In genomic region chr19:1255186-1256161, GRCh38 we compare ENCODE assay signal across 10 cellular contexts. TPM values are rescaled to one million over a fixed set of nuclear protein-coding genes. Genes with fewer than 3 reads are reported as not detected.
A peak's percentile ranks its signal among the peaks of the same experiment; 100 is the strongest.
DNase-seq lines count a peak whose midpoint lies in the region; ATAC-seq and TF ChIP-seq lines count a peak whose summit lies in the region.
"Had no signal": no experiment of that assay in that cellular context is flagged by ENCODE, and none has a peak within 500 bp of the region (broad histone marks: within the 10 kb centered on the region; RNA-seq: fewer than 3 reads in every experiment).

No MANE protein-coding gene starts in this region.

- H3K27me3 Mint-ChIP-seq in activated naive CD4-positive, alpha-beta T cell treated with anti-CD3 and anti-CD28 coated beads, Interleukin-2, amount 50 U/mL, for 24 hours: no peaks in the 10 kb centered on the region
- H3K27me3 Mint-ChIP-seq in dendritic cell treated with granulocyte-macrophage colony-stimulating factor and Interleukin-4, amounts not matched to agents 40 ng/mL and 50 ng/mL, for 4 days: no peaks in the 10 kb centered on the region
- no peaks in the 10 kb centered on the region for H3K27me3 Mint-ChIP-seq in natural killer cell treated with Interleukin-12 subunit alpha and Interleukin-12 subunit beta and Interleukin-15 and Interleukin-18, amount 100 ng/mL, for 72 hours

- H3K36me3 ChIP-seq in upper lobe of left lung (peaks cover 22 to 72% (median 61%) of the 10 kb centered on the region in 4 donors), HAP-1 (replicated peaks) (peaks cover 57% of the 10 kb centered on the region)

- H3K9me3 Mint-ChIP-seq in activated naive CD4-positive, alpha-beta T cell treated with anti-CD3 and anti-CD28 coated beads, Interleukin-2, amount 50 U/mL, for 24 hours: no peaks in the 10 kb centered on the region
- no peaks in the 10 kb centered on the region for H3K9me3 Mint-ChIP-seq in activated naive CD4-positive, alpha-beta T cell treated with anti-CD3 and anti-CD28 coated beads, Interleukin-2, amount 50 U/mL, for 72 hours
- H3K9me3 Mint-ChIP-seq in dendritic cell treated with granulocyte-macrophage colony-stimulating factor and Interleukin-4, amounts not matched to agents 40 ng/mL and 50 ng/mL, for 4 days: no peaks in the 10 kb centered on the region
- H3K9me3 Mint-ChIP-seq in natural killer cell treated with Interleukin-12 subunit alpha and Interleukin-12 subunit beta and Interleukin-15 and Interleukin-18, amount 100 ng/mL, for 72 hours: no peaks in the 10 kb centered on the region

- H3K4me1 ChIP-seq in upper lobe of left lung (peaks cover 70 to 91% (median 83%) of the 10 kb centered on the region in 4 donors), HAP-1 (peaks cover 8% of the 10 kb centered on the region)

- H3K27ac Mint-ChIP-seq in activated naive CD4-positive, alpha-beta T cell treated with anti-CD3 and anti-CD28 coated beads, Interleukin-2, amount 50 U/mL, for 24 hours: peak overlapping the region; percentile 83
- H3K27ac Mint-ChIP-seq in activated naive CD4-positive, alpha-beta T cell treated with anti-CD3 and anti-CD28 coated beads, Interleukin-2, amount 50 U/mL, for 72 hours: peak overlapping the region in 1 of 2 donors; percentile 92
- peak overlapping the region; percentile 96 for H3K27ac Mint-ChIP-seq in dendritic cell treated with granulocyte-macrophage colony-stimulating factor and Interleukin-4, amounts not matched to agents 40 ng/mL and 50 ng/mL, for 4 days
- H3K27ac Mint-ChIP-seq in natural killer cell treated with Interleukin-12 subunit alpha and Interleukin-12 subunit beta and Interleukin-15 and Interleukin-18, amount 100 ng/mL, for 72 hours: peak overlapping the region; percentile 28 to 75

- in situ Hi-C loops in HAP-1 (cut with MboI; ENCODE audit: low sequenced_read_pairs): no loop called here

- ATAC-seq in activated naive CD4-positive, alpha-beta T cell treated with anti-CD3 and anti-CD28 coated beads, Interleukin-2, amount 50 U/mL, for 72 hours: no peak
- ATAC-seq in natural killer cell treated with Interleukin-12 subunit alpha and Interleukin-12 subunit beta and Interleukin-15 and Interleukin-18, amount 100 ng/mL, for 72 hours: no peak
- ATAC-seq in upper lobe of left lung (ENCODE audit: low FRiP score in 2 of 2): no peak
- no peak for ATAC-seq in HG02852 (IDR thresholded peaks at IDR 0.05; ENCODE audit: unreplicated experiment)

- no peak overlapping the region for H3K4me3 Mint-ChIP-seq in activated naive CD4-positive, alpha-beta T cell treated with anti-CD3 and anti-CD28 coated beads, Interleukin-2, amount 50 U/mL, for 24 hours
- H3K4me3 Mint-ChIP-seq in dendritic cell treated with granulocyte-macrophage colony-stimulating factor and Interleukin-4, amounts not matched to agents 40 ng/mL and 50 ng/mL, for 4 days: peak overlapping the region; percentile 54
- peak overlapping the region; percentile 49 for H3K4me3 Mint-ChIP-seq in natural killer cell treated with Interleukin-12 subunit alpha and Interleukin-12 subunit beta and Interleukin-15 and Interleukin-18, amount 100 ng/mL, for 72 hours

- H3K27me3 ChIP-seq in upper lobe of left lung (no peaks in the 10 kb centered on the region), HAP-1 (ENCODE audit: low read depth) (no peaks in the 10 kb centered on the region)

- 80 to 86% methylated on average over 2 to 52 of the region's 52 CpGs for WGBS in upper lobe of left lung, 2 donors

- TF ChIP-seq CTCF in upper lobe of left lung (IDR thresholded peaks at IDR 0.05): no peak

- intact Hi-C loops in dendritic cell treated with granulocyte-macrophage colony-stimulating factor and Interleukin-4, amounts not matched to agents 40 ng/mL and 50 ng/mL, for 4 days (cut with micrococcal nuclease): no loop called here

- peaks cover 1% of the 10 kb centered on the region for H3K36me3 Mint-ChIP-seq in activated naive CD4-positive, alpha-beta T cell treated with anti-CD3 and anti-CD28 coated beads, Interleukin-2, amount 50 U/mL, for 24 hours
- H3K36me3 Mint-ChIP-seq in activated naive CD4-positive, alpha-beta T cell treated with anti-CD3 and anti-CD28 coated beads, Interleukin-2, amount 50 U/mL, for 72 hours: peaks cover 20 to 32% of the 10 kb centered on the region in 2 donors
- H3K36me3 Mint-ChIP-seq in dendritic cell treated with granulocyte-macrophage colony-stimulating factor and Interleukin-4, amounts not matched to agents 40 ng/mL and 50 ng/mL, for 4 days (ENCODE audit: low read depth): peaks cover 89% of the 10 kb centered on the region
- H3K36me3 Mint-ChIP-seq in natural killer cell treated with Interleukin-12 subunit alpha and Interleukin-12 subunit beta and Interleukin-15 and Interleukin-18, amount 100 ng/mL, for 72 hours: no peaks in the 10 kb centered on the region

- peaks cover 0 to 4% (median 0%) of the 10 kb centered on the region in 4 donors for H3K9me3 ChIP-seq in upper lobe of left lung
- no peaks in the 10 kb centered on the region for H3K9me3 ChIP-seq in HAP-1

- no peak for DNase-seq in activated naive CD4-positive, alpha-beta T cell treated with anti-CD3 and anti-CD28 coated beads, Interleukin-2, amount 50 U/mL, for 72 hours (ENCODE audit: low spot score in 2 of 2)
- DNase-seq in natural killer cell treated with Interleukin-12 subunit alpha and Interleukin-12 subunit beta and Interleukin-15 and Interleukin-18, amount 100 ng/mL, for 72 hours (ENCODE audit: low spot score): no peak
- DNase-seq in upper lobe of left lung (peak in 1 of 2 donors; percentile 87), CD1c-positive myeloid dendritic cell (ENCODE audit: extremely low spot score) (no peak), HAP-1 (ENCODE audit: low spot score in 2 of 2) (no peak)
- DNase-seq: activated CD4-positive, CD25-positive, alpha-beta regulatory T cell treated with anti-CD3 and anti-CD28 coated beads, Interleukin-2, amount 50 U/mL, for 72 hours; NCI-H2227 treated with DMSO at 0.1 percent for 48 hours had no signal

- TF ChIP-seq POLR2A in upper lobe of left lung (IDR thresholded peaks at IDR 0.05): no peak

- peak overlapping the region; percentile 97 to 100 (median 100) for H3K27ac ChIP-seq in upper lobe of left lung

- no peak for TF ChIP-seq EP300 in upper lobe of left lung (IDR thresholded peaks at IDR 0.05)

- peaks cover 35% of the 10 kb centered on the region for H3K4me1 Mint-ChIP-seq in activated naive CD4-positive, alpha-beta T cell treated with anti-CD3 and anti-CD28 coated beads, Interleukin-2, amount 50 U/mL, for 24 hours
- peaks cover 61% of the 10 kb centered on the region for H3K4me1 Mint-ChIP-seq in dendritic cell treated with granulocyte-macrophage colony-stimulating factor and Interleukin-4, amounts not matched to agents 40 ng/mL and 50 ng/mL, for 4 days (ENCODE audit: low read depth)
- peaks cover 17 to 31% of the 10 kb centered on the region in 2 donors for H3K4me1 Mint-ChIP-seq in natural killer cell treated with Interleukin-12 subunit alpha and Interleukin-12 subunit beta and Interleukin-15 and Interleukin-18, amount 100 ng/mL, for 72 hours (ENCODE audit: low read depth in 2 of 2)

- H3K4me3 ChIP-seq in upper lobe of left lung (peak overlapping the region in 1 of 4 donors; percentile 97), HAP-1 (no peak overlapping the region)

RNA-seq across cellular contexts. Expression of gene MIDN, which starts 7.1 kb away (rescaled TPM):
- 100 to 1,000 TPM in 1 of 2 donors, 10 to 100 TPM in 1; 52.9 to 113 TPM for total RNA-seq in activated naive CD4-positive, alpha-beta T cell treated with anti-CD3 and anti-CD28 coated beads, Interleukin-2, amount 50 U/mL, for 72 hours
- total RNA-seq in natural killer cell treated with Interleukin-12 subunit alpha and Interleukin-12 subunit beta and Interleukin-15 and Interleukin-18, amount 100 ng/mL, for 72 hours: 10 to 100 TPM; 85.9 to 88.3 TPM
- total RNA-seq in upper lobe of left lung: 100 to 1,000 TPM in 2 of 6 donors, 10 to 100 TPM in 4; 33.5 to 176 (median 75.9) TPM

RNA-seq across cellular contexts. Expression of gene CIRBP, which starts 13.7 kb away (rescaled TPM):
- 100 to 1,000 TPM; 148 to 157 TPM for total RNA-seq in activated naive CD4-positive, alpha-beta T cell treated with anti-CD3 and anti-CD28 coated beads, Interleukin-2, amount 50 U/mL, for 72 hours
- 100 to 1,000 TPM; 226 to 251 TPM for total RNA-seq in natural killer cell treated with Interleukin-12 subunit alpha and Interleukin-12 subunit beta and Interleukin-15 and Interleukin-18, amount 100 ng/mL, for 72 hours
- total RNA-seq in upper lobe of left lung: 1,000 to 10,000 TPM in 1 of 6 donors, 100 to 1,000 TPM in 5; 326 to 1,348 (median 441) TPM

RNA-seq across cellular contexts. Expression of gene ATP5F1D, which starts 13.9 kb away (rescaled TPM):
- 100 to 1,000 TPM; 114 to 201 TPM for total RNA-seq in activated naive CD4-positive, alpha-beta T cell treated with anti-CD3 and anti-CD28 coated beads, Interleukin-2, amount 50 U/mL, for 72 hours
- 100 to 1,000 TPM; 163 to 215 TPM for total RNA-seq in natural killer cell treated with Interleukin-12 subunit alpha and Interleukin-12 subunit beta and Interleukin-15 and Interleukin-18, amount 100 ng/mL, for 72 hours
- 100 to 1,000 TPM in 3 of 6 donors, 10 to 100 TPM in 3; 56.0 to 187 (median 113) TPM for total RNA-seq in upper lobe of left lung

RNA-seq across cellular contexts. Expression of gene CBARP, which starts 17.7 kb away (rescaled TPM):
- 1 to 10 TPM; 1.0 to 1.6 TPM for total RNA-seq in activated naive CD4-positive, alpha-beta T cell treated with anti-CD3 and anti-CD28 coated beads, Interleukin-2, amount 50 U/mL, for 72 hours
- total RNA-seq in natural killer cell treated with Interleukin-12 subunit alpha and Interleukin-12 subunit beta and Interleukin-15 and Interleukin-18, amount 100 ng/mL, for 72 hours: under 1 TPM in 1 of 2 donors, not detected in 1; 0.28 TPM
- total RNA-seq in upper lobe of left lung: 1 to 10 TPM in 3 of 6 donors, under 1 TPM in 1, not detected in 2; 0.30 to 1.8 (median 1.0) TPM

RNA-seq across cellular contexts. Expression of gene FAM174C, which starts 19.9 kb away (rescaled TPM):
- total RNA-seq in activated naive CD4-positive, alpha-beta T cell treated with anti-CD3 and anti-CD28 coated beads, Interleukin-2, amount 50 U/mL, for 72 hours: 10 to 100 TPM; 42.1 to 76.0 TPM
- 10 to 100 TPM; 59.5 to 94.2 TPM for total RNA-seq in natural killer cell treated with Interleukin-12 subunit alpha and Interleukin-12 subunit beta and Interleukin-15 and Interleukin-18, amount 100 ng/mL, for 72 hours
- 10 to 100 TPM; 43.0 to 85.3 (median 59.6) TPM for total RNA-seq in upper lobe of left lung
